In genomic region chr11:70550456-70551195, GRCh38 we compare ENCODE assay signal across 18 cellular contexts.
"Had no signal": no experiment of that assay in that cellular context is flagged by ENCODE, and none has a peak within 500 bp of the region (broad histone marks: within the 10 kb centered on the region; RNA-seq: fewer than 3 reads in every experiment).

No MANE protein-coding gene starts in this region.

- DNase-seq: KBM-7, MG63, NCI-H1092 treated with DMSO at 0.1 percent for 48 hours, NCI-H1436, NCI-H187, NCI-H2029, NCI-H2081 treated with DMSO at 0.1 percent for 48 hours, NCI-H2171, NCI-H446, NCI-H510A, NCI-H524 treated with DMSO at 0.1 percent for 48 hours, NCI-H69, NCI-H774, PC-3, SHP77, SK-N-SH, SW 1271 had no signal

- H3K9ac ChIP-seq: SK-N-SH had no signal

- H3K9me3 ChIP-seq: MG63, SK-N-SH had no signal

- H3K36me3 ChIP-seq: MG63 had no signal

- H3K27me3 ChIP-seq: MG63 had no signal

- ATAC-seq: Panc1, PC-3 had no signal

- H3K4me3 ChIP-seq: MG63 had no signal

- H3K4me2 ChIP-seq: SK-N-SH had no signal
